ENCODE assay signal across 9 cellular contexts in the genomic region with DNA sequence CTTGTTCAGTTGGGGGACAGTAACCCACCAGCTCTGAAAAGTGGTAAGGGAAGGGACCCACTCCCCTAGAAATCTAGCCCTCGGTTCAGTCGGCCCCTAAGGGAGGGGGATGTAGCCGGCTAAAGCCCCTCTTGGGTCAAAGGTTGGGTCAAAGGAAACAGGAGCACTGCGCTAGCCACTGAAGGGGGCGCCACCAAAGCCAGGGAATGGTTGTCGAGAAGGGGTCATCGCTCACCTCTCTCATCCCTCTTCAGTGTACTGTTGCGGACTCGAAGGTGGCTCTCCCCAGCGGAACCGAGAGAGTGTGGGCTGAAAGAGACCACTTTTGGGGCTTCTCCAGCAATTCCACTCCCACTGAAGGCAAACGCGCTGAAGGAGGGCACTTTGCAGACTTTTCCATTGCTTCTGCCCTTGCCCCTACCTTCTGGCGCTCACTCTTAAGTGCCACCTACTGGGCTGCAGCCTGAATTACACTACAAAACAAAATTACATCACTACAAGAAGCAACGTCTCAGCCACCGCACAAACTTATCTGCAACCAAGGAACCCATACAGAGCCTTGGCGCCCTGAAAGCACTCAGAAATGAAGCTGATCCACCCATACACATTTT.
DNase-seq lines count a peak whose midpoint lies in the region; FAIRE-seq and TF ChIP-seq lines count a peak whose summit lies in the region.
"Had no signal": no experiment of that assay in that cellular context is flagged by ENCODE, and none has a peak within 500 bp of the region (broad histone marks: within the 10 kb centered on the region; RNA-seq: fewer than 3 reads in every experiment).

No MANE protein-coding gene starts in this region.

- peak; percentile 31 for FAIRE-seq in GM18507 (lab: Jason Lieb, UNC)

- DNase-seq in AG20443 (ENCODE audit: low spot score), result peak; percentile 46
- DNase-seq in GM18507 (ENCODE audit: extremely low spot score, insufficient read length, low read depth), result peak; percentile 2
- peak; percentile 3 for DNase-seq in MV-4-11 (lab: John Stamatoyannopoulos, UW)
- DNase-seq in fibroblast of pulmonary artery (ENCODE audit: low read depth), result peak; percentile 38
- DNase-seq in amniotic stem cell (lab: John Stamatoyannopoulos, UW), result no peak
- no peak for DNase-seq in G401 (ENCODE audit: low spot score)
- no peak for DNase-seq in NCI-H1092 (lab: John Stamatoyannopoulos, UW)
- DNase-seq in activated CD4-positive, CD25-positive, alpha-beta regulatory T cell treated with anti-CD3 and anti-CD28 coated beads, Interleukin-2, amount 50 U/mL, for 72 hours, result no peak

- in situ Hi-C loops in G401 (cut with HindIII; ENCODE audit: low sequenced_read_pairs), result no loop called here

- no peak overlapping the region for H3K4me3 ChIP-seq in fibroblast of pulmonary artery (replicated peaks; ENCODE audit: low read depth, low read length)
- H3K4me3 ChIP-seq: HAP-1 had no signal

- TF ChIP-seq CTCF in fibroblast of pulmonary artery (IDR thresholded peaks at IDR 0.05; ENCODE audit: low read length, missing control alignments), result peak; percentile 52

Comparison
In these comparisons a context has a peak if more than half of its experiments do, and no peak if none do; other contexts are left out.
1. DNase-seq: peak in AG20443 (single experiment), GM18507 (single experiment), MV-4-11 (single experiment) and fibroblast of pulmonary artery (single experiment); none in amniotic stem cell (single experiment), G401 (single experiment), NCI-H1092 (single experiment) and activated CD4-positive, CD25-positive, alpha-beta regulatory T cell treated with anti-CD3 and anti-CD28 coated beads, Interleukin-2, amount 50 U/mL, for 72 hours (single experiment).